ENCODE assay signal across 16 cellular contexts in genomic region chr12:107411792-107412535, GRCh38.
DNase-seq lines count a peak whose midpoint lies in the region; ATAC-seq and TF ChIP-seq lines count a peak whose summit lies in the region.
"Had no signal": no experiment of that assay in that cellular context is flagged by ENCODE, and none has a peak within 500 bp of the region (broad histone marks: within the 10 kb centered on the region; RNA-seq: fewer than 3 reads in every experiment).

No MANE protein-coding gene starts in this region.

- no peak for TF ChIP-seq CTCF in fibroblast of mammary gland (conservative IDR thresholded peaks at IDR 0.05; ENCODE audit: control insufficient read depth, insufficient read depth, low read depth, low read length)

- H3K27me3 ChIP-seq in SJSA1 (replicated peaks), result no peaks in the 10 kb centered on the region
- H3K27me3 ChIP-seq: neutrophil, tibial nerve had no signal

- H3K4me1 ChIP-seq in SJSA1 (replicated peaks), result peaks cover 33% of the 10 kb centered on the region
- H3K4me1 ChIP-seq: tibial nerve had no signal

- DNase-seq in NCI-H2029 (lab: John Stamatoyannopoulos, UW), result peak; percentile 15
- DNase-seq in NCI-H2029 treated with DMSO at 0.1 percent for 48 hours (lab: John Stamatoyannopoulos, UW), result no peak
- DNase-seq in SJSA1 (ENCODE audit: low read depth in 1 of 2, low spot score in 2 of 2), result peak; percentile 69 to 84
- peak; percentile 78 for DNase-seq in fibroblast of mammary gland (ENCODE audit: low read depth)
- peak; percentile 31 for DNase-seq in stromal cell of bone marrow (ENCODE audit: low read depth)
- DNase-seq: activated naive CD8-positive, alpha-beta T cell treated with anti-CD3 and anti-CD28 coated beads, Interleukin-2, amount 10 ng/mL, durations not matched to agents 7 days and 5 days; DMS153; NCI-H146; NCI-H774; stimulated activated CD4-positive, alpha-beta T cell treated with anti-CD3 and anti-CD28 coated beads, Interleukin-12 subunit alpha, Interleukin-12 subunit beta, amount 100 ng/mL, for 4 hours had no signal

- H3K27ac ChIP-seq in SJSA1, result no peak overlapping the region
- H3K27ac ChIP-seq: 22Rv1, neutrophil, tibial nerve had no signal

- H3K36me3 ChIP-seq in SJSA1, result no peaks in the 10 kb centered on the region
- H3K36me3 ChIP-seq: neutrophil, tibial nerve had no signal

- ATAC-seq in HG02642 (IDR thresholded peaks at IDR 0.05; ENCODE audit: poor library complexity, unreplicated experiment), result no peak
- no peak for ATAC-seq in HG03432 (IDR thresholded peaks at IDR 0.05; ENCODE audit: unreplicated experiment)
- ATAC-seq in GM21529 (IDR thresholded peaks at IDR 0.05; ENCODE audit: unreplicated experiment), result no peak

- H3K4me3 ChIP-seq in SJSA1 (no peak overlapping the region), fibroblast of mammary gland (ENCODE audit: control insufficient read depth, low read depth, low read length) (no peak overlapping the region)
- H3K4me3 ChIP-seq: tibial nerve had no signal

- no peaks in the 10 kb centered on the region for H3K9me3 ChIP-seq in SJSA1 (replicated peaks)
- H3K9me3 ChIP-seq: neutrophil, tibial nerve had no signal
